Comparison of ENCODE assay signal across 26 cellular contexts in the genomic region with DNA sequence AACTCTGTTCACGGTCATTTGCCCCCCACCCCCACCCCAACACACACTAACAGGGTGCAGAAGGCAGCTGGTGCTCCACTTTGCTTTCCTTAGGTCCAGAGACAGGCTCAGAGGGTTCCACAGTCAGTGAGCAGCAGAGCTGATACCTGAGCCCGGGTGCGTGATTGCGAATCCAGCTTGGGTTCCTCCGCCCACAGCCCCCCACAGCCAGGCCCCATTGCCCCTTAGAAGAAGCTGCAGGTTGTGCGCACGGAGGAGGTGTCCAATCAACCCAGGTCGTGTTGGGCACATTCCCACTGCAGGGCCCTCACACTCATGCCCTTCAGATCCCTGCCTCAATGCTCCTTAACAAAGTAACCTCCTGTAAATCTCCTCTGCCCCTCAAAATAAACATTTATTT.
"Had no signal": no experiment of that assay in that cellular context is flagged by ENCODE, and none has a peak within 500 bp of the region (broad histone marks: within the 10 kb centered on the region; RNA-seq: fewer than 3 reads in every experiment).

No MANE protein-coding gene starts in this region.

- H3K4me3 ChIP-seq: left ventricle myocardium inferior, lung, mucosa of descending colon, ovary, prostate gland, skin epidermis, suprapubic skin, thoracic aorta, tibial artery, upper lobe of right lung had no signal

- H3K27me3 ChIP-seq: ovary had no signal

- H3K4me3 Mint-ChIP-seq: immature natural killer cell; naive thymus-derived CD4-positive, alpha-beta T cell; natural killer cell treated with Interleukin-12 subunit alpha and Interleukin-12 subunit beta and Interleukin-15 and Interleukin-18, amount 100 ng/mL, for 72 hours; stimulated activated naive B cell treated with anti-CD40 and anti-IgM and Interleukin-4, amounts not matched to agents 10 μg/mL and 1 μg/mL and 100 μg/mL, for 72 hours had no signal

- H3K36me3 Mint-ChIP-seq: immature natural killer cell; naive thymus-derived CD4-positive, alpha-beta T cell; natural killer cell treated with Interleukin-12 subunit alpha and Interleukin-12 subunit beta and Interleukin-15 and Interleukin-18, amount 100 ng/mL, for 72 hours; stimulated activated naive B cell treated with anti-CD40 and anti-IgM and Interleukin-4, amounts not matched to agents 10 μg/mL and 1 μg/mL and 100 μg/mL, for 72 hours had no signal

- H3K27ac Mint-ChIP-seq: naive thymus-derived CD4-positive, alpha-beta T cell; natural killer cell treated with Interleukin-12 subunit alpha and Interleukin-12 subunit beta and Interleukin-15 and Interleukin-18, amount 100 ng/mL, for 72 hours; stimulated activated naive B cell treated with anti-CD40 and anti-IgM and Interleukin-4, amounts not matched to agents 10 μg/mL and 1 μg/mL and 100 μg/mL, for 72 hours had no signal

- DNase-seq: hypothalamus; immature natural killer cell; kidney; left colon; left ventricle myocardium inferior; midbrain; mucosa of descending colon; naive thymus-derived CD4-positive, alpha-beta T cell; ovary; retina; stimulated activated CD4-positive, alpha-beta T cell treated with anti-CD3 and anti-CD28 coated beads, Interleukin-12 subunit alpha, Interleukin-12 subunit beta, amount 100 ng/mL, for 4 hours; stimulated activated CD4-positive, alpha-beta T cell treated with anti-CD3 and anti-CD28 coated beads, Interleukin-15, amount 100 ng/mL, for 24 hours; stimulated activated CD4-positive, alpha-beta T cell treated with anti-CD3 and anti-CD28 coated beads, Interleukin-2, amount 100 ng/mL, for 24 hours; stimulated activated CD4-positive, alpha-beta T cell treated with anti-CD3 and anti-CD28 coated beads, Interleukin-4, amount 100 ng/mL, for 1 hour; stimulated activated naive B cell treated with anti-CD40 and anti-IgM and Interleukin-4, amounts not matched to agents 10 μg/mL and 1 μg/mL and 100 μg/mL, for 72 hours; stimulated activated naive CD8-positive, alpha-beta T cell treated with anti-CD3 and anti-CD28 coated beads, Interleukin-15, Interleukin-2, amounts not matched to agents 100 U/mL and 50 U/mL, for 24 hours; tibial artery; trophoblast cell; upper lobe of right lung had no signal

- ATAC-seq: left colon; mucosa of descending colon; naive thymus-derived CD4-positive, alpha-beta T cell; natural killer cell treated with Interleukin-12 subunit alpha and Interleukin-12 subunit beta and Interleukin-15 and Interleukin-18, amount 100 ng/mL, for 72 hours; sciatic nerve; stimulated activated naive B cell treated with anti-CD40 and anti-IgM and Interleukin-4, amounts not matched to agents 10 μg/mL and 1 μg/mL and 100 μg/mL, for 72 hours; stimulated activated naive CD8-positive, alpha-beta T cell treated with anti-CD3 and anti-CD28 coated beads, Interleukin-15, Interleukin-2, amounts not matched to agents 100 U/mL and 50 U/mL, for 24 hours had no signal

- H3K9me3 ChIP-seq: left ventricle myocardium inferior, mucosa of descending colon, ovary, prostate gland, suprapubic skin, thoracic aorta, tibial artery, upper lobe of right lung had no signal

- H3K36me3 ChIP-seq: left ventricle myocardium inferior, ovary, prostate gland, suprapubic skin, thoracic aorta, tibial artery, upper lobe of right lung had no signal

- H3K27ac ChIP-seq: left ventricle myocardium inferior, ovary, prostate gland, skin epidermis, suprapubic skin, thoracic aorta, tibial artery, upper lobe of right lung had no signal

- H3K4me1 ChIP-seq: left ventricle myocardium inferior, prostate gland, suprapubic skin, tibial artery, upper lobe of right lung had no signal

- H3K9me3 Mint-ChIP-seq: immature natural killer cell; natural killer cell treated with Interleukin-12 subunit alpha and Interleukin-12 subunit beta and Interleukin-15 and Interleukin-18, amount 100 ng/mL, for 72 hours had no signal
